8 cellular contexts compared by ENCODE assay signal in the genomic region with DNA sequence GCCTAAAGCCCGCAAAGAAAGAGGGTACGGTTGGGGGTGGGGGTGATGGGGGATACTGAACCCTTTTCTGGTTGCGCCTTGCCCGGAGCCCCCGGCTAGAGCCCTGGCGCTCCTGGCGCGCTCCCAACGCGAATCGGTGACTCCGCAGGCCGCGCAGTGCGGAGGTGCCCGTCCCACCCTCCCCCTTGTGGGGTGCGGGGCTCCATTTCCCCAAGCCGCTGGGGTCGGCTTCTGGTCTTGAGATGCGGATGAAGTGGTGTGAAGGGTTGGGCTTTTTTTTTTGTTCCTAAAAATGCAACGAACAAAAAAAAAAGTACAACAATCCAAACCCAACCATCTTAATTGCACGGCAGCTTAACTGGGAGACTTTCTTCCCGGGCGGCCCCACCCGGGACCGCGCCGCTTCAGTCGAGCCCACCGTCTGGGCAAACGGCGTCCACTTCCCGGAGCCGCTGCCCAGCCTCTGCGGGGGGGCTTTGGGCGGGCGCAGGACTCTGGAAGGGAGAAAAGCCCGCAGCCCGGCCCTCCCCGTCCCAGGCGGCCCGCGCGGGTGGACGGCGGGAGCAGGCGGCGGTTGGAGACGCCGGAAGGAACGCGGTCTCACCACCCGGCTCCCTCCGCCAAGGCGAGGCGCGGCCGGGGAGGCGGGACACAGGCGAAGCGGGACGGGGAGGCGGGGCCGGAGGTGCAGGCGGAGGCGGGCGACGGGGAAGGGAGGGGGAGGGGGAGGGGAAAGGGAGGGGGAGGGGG. TPM values are rescaled to one million over a fixed set of nuclear protein-coding genes. Genes with fewer than 3 reads are reported as not detected.
A peak's percentile ranks its signal among the peaks of the same experiment; 100 is the strongest.
DNase-seq lines count a peak whose midpoint lies in the region; ATAC-seq and TF ChIP-seq lines count a peak whose summit lies in the region.

No MANE protein-coding gene starts in this region.

- H3K36me3 ChIP-seq in OCI-LY3 (replicated peaks; ENCODE audit: low read depth, low read length), result peaks cover 21% of the 10 kb centered on the region
- H3K36me3 ChIP-seq in mucosa of descending colon (ENCODE audit: low read depth), result no peaks in the 10 kb centered on the region

- intact Hi-C loops in mucosa of descending colon (cut with DNase I, micrococcal nuclease), result loop anchor here in 1 of 2 donors (10.0 kb wide), 1 partner anchor 88 kb away; no protein-coding TSS in a partner anchor

- H3K4me1 ChIP-seq in OCI-LY3 (ENCODE audit: low read length) (peaks cover 17% of the 10 kb centered on the region), mucosa of descending colon (ENCODE audit: low read depth) (peaks cover 32% of the 10 kb centered on the region)

- peak overlapping the region; percentile 85 for H3K9ac ChIP-seq in OCI-LY3 (ENCODE audit: low read length)

- H2AFZ ChIP-seq in OCI-LY3 (ENCODE audit: low read depth, low read length), result peak overlapping the region; percentile 31

- H3K9me3 ChIP-seq in OCI-LY3 (ENCODE audit: insufficient read depth, low read length) (no peaks in the 10 kb centered on the region), mucosa of descending colon (no peaks in the 10 kb centered on the region)

- no peak for TF ChIP-seq CTCF in C4-2B (conservative IDR thresholded peaks at IDR 0.05)
- TF ChIP-seq CTCF in OCI-LY3 (IDR thresholded peaks at IDR 0.05; ENCODE audit: low read depth, low read length), result no peak
- TF ChIP-seq CTCF in epithelial cell of esophagus (IDR thresholded peaks at IDR 0.05; ENCODE audit: insufficient read depth, low read depth, low read length, missing control alignments), result no peak
- no peak for TF ChIP-seq CTCF in mucosa of descending colon (IDR thresholded peaks at IDR 0.05)

- H3K27ac ChIP-seq in C4-2B (peak overlapping the region; percentile 92), OCI-LY3 (ENCODE audit: low read length) (peak overlapping the region; percentile 55)

- 0 out of 2 replicates have a peak, but pooled peaks cover 5% of the 10 kb centered on the region for H4K20me1 ChIP-seq in OCI-LY3 (ENCODE audit: insufficient read depth, low read length)

- no peaks in the 10 kb centered on the region for H3K27me3 ChIP-seq in OCI-LY3 (ENCODE audit: low read depth, low read length)

- H3K79me2 ChIP-seq in OCI-LY3 (ENCODE audit: low read length), result peaks cover 18% of the 10 kb centered on the region

- peak overlapping the region; percentile 91 for H3K4me3 ChIP-seq in OCI-LY3 (ENCODE audit: low read length)
- peak overlapping the region; percentile 69 for H3K4me3 ChIP-seq in epithelial cell of esophagus (ENCODE audit: low read length)
- H3K4me3 ChIP-seq in mucosa of descending colon, result peak overlapping the region; percentile 48

- DNase-seq in activated T-cell treated with anti-CD3 and anti-CD28 coated beads for 24 hours (ENCODE audit: low read depth), result peak; percentile 81
- DNase-seq in epithelial cell of esophagus (ENCODE audit: low read depth), result peak; percentile 95
- DNase-seq in mucosa of descending colon, result peak; percentile 92 to 96 (median 96)
- DNase-seq in stimulated activated CD8-positive, alpha-beta memory T cell treated with anti-CD3 and anti-CD28 coated beads, Interleukin-2, amount 100 ng/mL, for 1 hour (ENCODE audit: low read depth in 2 of 2), result peak; percentile 65 to 81

- peak; percentile 51 for ATAC-seq in GM19328 (IDR thresholded peaks at IDR 0.05; ENCODE audit: unreplicated experiment)
- peak; percentile 39 for ATAC-seq in HG03520 (IDR thresholded peaks at IDR 0.05; ENCODE audit: unreplicated experiment)
- peak; percentile 86 for ATAC-seq in mucosa of descending colon

- peak overlapping the region; percentile 89 for H3K4me2 ChIP-seq in OCI-LY3 (ENCODE audit: low read length)

RNA-seq across cellular contexts. Expression of a gene that starts 0.5 kb away (rescaled TPM):
- 10 to 100 TPM; 31.6 to 35.5 (median 32.7) TPM for total RNA-seq in mucosa of descending colon

RNA-seq across cellular contexts. Expression of a gene that starts 18.9 kb away (rescaled TPM):
- 1 to 10 TPM in 2 of 3 donors, under 1 TPM in 1; 0.66 to 1.2 (median 1.1) TPM for total RNA-seq in mucosa of descending colon

Comparison
In these comparisons a context has a peak if more than half of its experiments do, and no peak if none do; other contexts are left out.
1. Peak in every context shown above with its lines: DNase-seq, ATAC-seq, H3K4me3 ChIP-seq and H3K27ac ChIP-seq.